In genomic region chr7:11161499-11161898, GRCh38 we compare ENCODE assay signal across 31 cellular contexts.
"Had no signal": no experiment of that assay in that cellular context is flagged by ENCODE, and none has a peak within 500 bp of the region (broad histone marks: within the 10 kb centered on the region; RNA-seq: fewer than 3 reads in every experiment).

No MANE protein-coding gene starts in this region.

- H3K27ac ChIP-seq: ascending aorta, breast epithelium, cardiac muscle cell, coronary artery, dorsolateral prefrontal cortex, esophagus muscularis mucosa, foreskin keratinocyte, gastroesophageal sphincter, heart right ventricle had no signal

- H3K36me3 ChIP-seq: breast epithelium, cardiac muscle cell, esophagus muscularis mucosa, gastroesophageal sphincter, heart right ventricle had no signal

- H3K4me1 ChIP-seq: ascending aorta, breast epithelium, esophagus muscularis mucosa, foreskin keratinocyte, gastroesophageal sphincter, heart right ventricle had no signal

- ATAC-seq: activated naive CD4-positive, alpha-beta T cell treated with anti-CD3 and anti-CD28 coated beads, Interleukin-2, amount 50 U/mL, for 72 hours; activated T-cell treated with anti-CD3 and anti-CD28 coated beads, Interleukin-2, amount 50 U/mL, for 72 hours; foreskin keratinocyte; gastroesophageal sphincter; heart right ventricle; T-helper 17 cell had no signal

- H3K27me3 ChIP-seq: ascending aorta, breast epithelium, cardiac muscle cell, dorsolateral prefrontal cortex, esophagus muscularis mucosa, foreskin keratinocyte, gastroesophageal sphincter, heart right ventricle had no signal

- DNase-seq: activated CD4-positive, alpha-beta memory T cell treated with anti-CD3 and anti-CD28 coated beads, Interleukin-2, amount 10 ng/mL, durations not matched to agents 7 days and 5 days; activated CD4-positive, alpha-beta T cell treated with anti-CD3 and anti-CD28 coated beads for 1 hour; activated CD4-positive, alpha-beta T cell treated with anti-CD3 and anti-CD28 coated beads for 4 hours; activated CD4-positive, alpha-beta T cell treated with anti-CD3 and anti-CD28 coated beads, Interleukin-2, amount 10 ng/mL, durations not matched to agents 7 days and 5 days; activated CD4-positive, alpha-beta T cell treated with anti-CD3 and anti-CD28 coated beads, Interleukin-2, amount 50 U/mL, for 4 hours; activated CD8-positive, alpha-beta memory T cell treated with anti-CD3 and anti-CD28 coated beads, Interleukin-2, amount 50 U/mL, for 48 hours; activated gamma-delta T cell; activated naive CD4-positive, alpha-beta T cell; activated naive CD4-positive, alpha-beta T cell treated with anti-CD3 and anti-CD28 coated beads, Interleukin-2, amount 10 ng/mL, durations not matched to agents 7 days and 5 days; activated naive CD8-positive, alpha-beta T cell treated with anti-CD3 and anti-CD28 coated beads, Interleukin-2, amount 10 ng/mL, durations not matched to agents 7 days and 5 days; activated T-cell treated with anti-CD3 and anti-CD28 coated beads for 4 hours; activated T-cell treated with anti-CD3 and anti-CD28 coated beads, Interleukin-2, amount 50 U/mL, for 24 hours; activated T-cell treated with anti-CD3 and anti-CD28 coated beads, Interleukin-2, amount 50 U/mL, for 72 hours; central memory CD4-positive, alpha-beta T cell; cerebellar nuclear complex; dorsolateral prefrontal cortex; effector memory CD4-positive, alpha-beta T cell; endodermal cell; erythroblast; foreskin keratinocyte; heart right ventricle; T-helper 1 cell; T-helper 17 cell; T1000 had no signal

- H3K9me3 ChIP-seq: ascending aorta, breast epithelium, esophagus muscularis mucosa, gastroesophageal sphincter, heart right ventricle had no signal

- H3K4me3 ChIP-seq: ascending aorta, breast epithelium, cardiac muscle cell, coronary artery, dorsolateral prefrontal cortex, esophagus muscularis mucosa, gastroesophageal sphincter, heart right ventricle had no signal
